Comparison of ENCODE assay signal across 19 cellular contexts in genomic region chrX:23826216-23826615, GRCh38. TPM values are rescaled to one million over a fixed set of nuclear protein-coding genes. Genes with fewer than 3 reads are reported as not detected.
DNase-seq lines count a peak whose midpoint lies in the region; ATAC-seq, FAIRE-seq and TF ChIP-seq lines count a peak whose summit lies in the region.
"Had no signal": no experiment of that assay in that cellular context is flagged by ENCODE, and none has a peak within 500 bp of the region (broad histone marks: within the 10 kb centered on the region; RNA-seq: fewer than 3 reads in every experiment).

No MANE protein-coding gene starts in this region.

- no peak for DNase-seq in CD14-positive monocyte (ENCODE audit: low spot score)
- no peak for DNase-seq in HTR-8/SVneo (ENCODE audit: insufficient read length, low spot score)
- peak; percentile 13 for DNase-seq in epithelial cell of esophagus (ENCODE audit: low read depth)
- no peak for DNase-seq in memory B cell (ENCODE audit: low spot score in 2 of 2)
- DNase-seq in NCI-H2171 (lab: John Stamatoyannopoulos, UW) = no peak
- no peak for DNase-seq in NCI-H1048 (lab: John Stamatoyannopoulos, UW)
- DNase-seq in cardiac septum (ENCODE audit: low spot score) = no peak
- DNase-seq: CD4-positive, CD25-positive, alpha-beta regulatory T cell; CD8-positive, alpha-beta memory T cell; COR-L47; DMS 273 treated with DMSO at 0.1 percent for 48 hours; DMS53; DND-41; EL; GM23248 had no signal

- H3K9me3 Mint-ChIP-seq in CD14-positive monocyte (peaks cover 0 to 2% (median 0%) of the 10 kb centered on the region in 7 donors), memory B cell (no peaks in the 10 kb centered on the region)
- H3K9me3 Mint-ChIP-seq: CD4-positive, CD25-positive, alpha-beta regulatory T cell; CD8-positive, alpha-beta memory T cell had no signal

- peak; percentile 20 for FAIRE-seq in HTR-8/SVneo (lab: Jason Lieb, UNC)
- FAIRE-seq: GM12878 had no signal

- H3K4me1 Mint-ChIP-seq in CD14-positive monocyte = peaks cover 16% of the 10 kb centered on the region
- H3K4me1 Mint-ChIP-seq in memory B cell = peaks cover 3% of the 10 kb centered on the region
- H3K4me1 Mint-ChIP-seq: B cell; CD4-positive, CD25-positive, alpha-beta regulatory T cell; CD8-positive, alpha-beta memory T cell had no signal

- no peak for ATAC-seq in memory B cell (ENCODE audit: low read depth)

- H3K36me3 Mint-ChIP-seq in CD14-positive monocyte (no peaks in the 10 kb centered on the region), memory B cell (no peaks in the 10 kb centered on the region)
- H3K36me3 Mint-ChIP-seq: CD4-positive, CD25-positive, alpha-beta regulatory T cell; CD8-positive, alpha-beta memory T cell had no signal

- H3K4me3 Mint-ChIP-seq in CD14-positive monocyte (no peak overlapping the region), memory B cell (no peak overlapping the region)
- H3K4me3 Mint-ChIP-seq: B cell; CD4-positive, CD25-positive, alpha-beta regulatory T cell; CD8-positive, alpha-beta memory T cell had no signal

- peak overlapping the region in 5 of 7 donors; percentile 25 to 88 (median 54) for H3K27ac Mint-ChIP-seq in CD14-positive monocyte
- peak overlapping the region; percentile 17 for H3K27ac Mint-ChIP-seq in memory B cell
- H3K27ac Mint-ChIP-seq: B cell; CD4-positive, CD25-positive, alpha-beta regulatory T cell; CD8-positive, alpha-beta memory T cell had no signal

- intact Hi-C loops in CD14-positive monocyte (cut with micrococcal nuclease) (no loop called here), cardiac septum (cut with DNase I) (no loop called here)

- TF ChIP-seq CTCF in CD14-positive monocyte (IDR thresholded peaks at IDR 0.05) (no peak), epithelial cell of esophagus (IDR thresholded peaks at IDR 0.05; ENCODE audit: insufficient read depth, low read depth, low read length, missing control alignments) (no peak)

- no peak overlapping the region for H3K4me3 ChIP-seq in epithelial cell of esophagus (ENCODE audit: low read length)
- H3K4me3 ChIP-seq: BLaER1 treated with 17β-estradiol and CSF1 and Interleukin-3, amounts not matched to agents 10 nM and 100 nM; GM12878; GM23248; HAP-1 had no signal

- peaks cover 0 to 7% (median 0%) of the 10 kb centered on the region in 3 donors for H3K27me3 Mint-ChIP-seq in CD14-positive monocyte (ENCODE audit: low read depth in 3 of 3)
- H3K27me3 Mint-ChIP-seq in memory B cell = no peaks in the 10 kb centered on the region
- H3K27me3 Mint-ChIP-seq: B cell; CD4-positive, CD25-positive, alpha-beta regulatory T cell; CD8-positive, alpha-beta memory T cell had no signal

RNA-seq across cellular contexts. Expression of gene SAT1, which starts 43.2 kb away (rescaled TPM):
- polyA plus RNA-seq in CD14-positive monocyte = 100 to 1,000 TPM; 897 to 970 TPM
- 156 TPM for total RNA-seq in cardiac septum
